ENCODE assay signal across 1 cellular context in the genomic region with DNA sequence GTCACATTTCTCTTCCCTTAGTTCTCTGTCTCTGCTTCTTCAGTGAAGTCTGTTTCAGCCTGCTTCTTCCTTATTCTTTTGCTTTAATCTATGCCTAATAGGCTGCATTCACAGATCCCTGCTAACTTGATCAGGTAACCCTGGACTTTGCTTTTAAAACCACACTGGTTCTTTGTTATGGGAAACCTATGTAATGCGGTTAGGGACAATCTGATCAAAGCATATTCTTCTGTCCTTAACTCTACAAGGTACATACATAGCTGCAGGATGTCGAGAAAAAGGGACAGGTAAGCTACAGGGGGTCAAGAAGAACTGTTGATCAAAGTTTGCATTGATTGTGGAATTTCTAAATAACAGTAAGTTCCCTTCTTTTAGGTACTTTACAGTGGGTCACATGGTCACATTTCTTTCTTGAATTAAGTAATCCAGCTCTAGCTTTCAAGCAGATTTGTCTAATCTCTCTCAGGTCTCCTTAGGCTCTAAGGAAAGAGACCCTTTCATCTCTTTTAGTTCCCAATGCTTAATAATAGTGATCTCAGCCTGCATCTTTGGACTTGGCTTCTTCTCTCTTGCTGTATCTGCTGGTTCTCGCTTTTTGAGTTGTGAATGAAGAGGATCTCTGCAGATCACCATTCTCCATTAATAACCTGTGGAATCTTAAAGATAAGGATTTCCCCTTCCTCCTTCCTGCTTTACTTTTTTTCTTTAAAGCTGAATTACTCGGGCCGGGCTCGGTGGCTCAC.
TF ChIP-seq lines count a peak whose summit lies in the region.

No MANE protein-coding gene starts in this region.

TF ChIP-seq in A549, 52 proteins besides CTCF, POLR2A, EP300 and RAD21:
- TF ChIP-seq GATA3 (IDR thresholded peaks at IDR 0.05; ENCODE audit: borderline replicate concordance) (no peak), PHF8 (IDR thresholded peaks at IDR 0.05; ENCODE audit: borderline replicate concordance, low read depth) (no peak)
